ENCODE assay signal across 9 cellular contexts in genomic region chr10:8416192-8416701, GRCh38.
DNase-seq lines count a peak whose midpoint lies in the region; ATAC-seq and TF ChIP-seq lines count a peak whose summit lies in the region.
"Had no signal": no experiment of that assay in that cellular context is flagged by ENCODE, and none has a peak within 500 bp of the region (broad histone marks: within the 10 kb centered on the region; RNA-seq: fewer than 3 reads in every experiment).

No MANE protein-coding gene starts in this region.

- no peaks in the 10 kb centered on the region for H3K36me3 ChIP-seq in heart left ventricle

- peak; percentile 69 for DNase-seq in activated CD8-positive, alpha-beta memory T cell treated with anti-CD3 and anti-CD28 coated beads, Interleukin-2, amount 10 ng/mL, durations not matched to agents 7 days and 5 days
- DNase-seq in activated CD8-positive, alpha-beta memory T cell treated with anti-CD3 and anti-CD28 coated beads for 24 hours: no peak
- peak; percentile 41 for DNase-seq in activated CD4-positive, alpha-beta memory T cell treated with anti-CD3 and anti-CD28 coated beads, Interleukin-2, amount 10 ng/mL, durations not matched to agents 7 days and 5 days
- DNase-seq in stimulated activated CD8-positive, alpha-beta memory T cell treated with anti-CD3 and anti-CD28 coated beads, Interleukin-12 subunit alpha, Interleukin-12 subunit beta, amount 100 ng/mL, for 4 hours (ENCODE audit: low read depth): peak; percentile 3
- no peak for DNase-seq in NCI-H510A treated with DMSO at 0.1 percent for 48 hours (lab: John Stamatoyannopoulos, UW)
- DNase-seq in heart left ventricle: no peak
- DNase-seq in NCI-H446 treated with DMSO at 0.1 percent for 48 hours (lab: John Stamatoyannopoulos, UW): no peak
- DNase-seq: MV-4-11 had no signal

- H3K9me3 Mint-ChIP-seq in activated CD8-positive, alpha-beta memory T cell treated with anti-CD3 and anti-CD28 coated beads, Interleukin-2, amount 10 ng/mL, durations not matched to agents 7 days and 5 days (ENCODE audit: low read depth): peaks cover 3% of the 10 kb centered on the region
- peaks cover 7% of the 10 kb centered on the region for H3K9me3 Mint-ChIP-seq in activated CD4-positive, alpha-beta memory T cell treated with anti-CD3 and anti-CD28 coated beads, Interleukin-2, amount 10 ng/mL, durations not matched to agents 7 days and 5 days

- peak; percentile 90 for ATAC-seq in activated CD8-positive, alpha-beta memory T cell treated with anti-CD3 and anti-CD28 coated beads, Interleukin-2, amount 10 ng/mL, durations not matched to agents 7 days and 5 days
- ATAC-seq in HG03095 (IDR thresholded peaks at IDR 0.05; ENCODE audit: unreplicated experiment) (peak; percentile 46), heart left ventricle (no peak)

- peaks cover 0 to 6% (median 0%) of the 10 kb centered on the region in 12 donors for H3K9me3 ChIP-seq in heart left ventricle

- TF ChIP-seq POLR2A in heart left ventricle (IDR thresholded peaks at IDR 0.05): no peak

- no peak overlapping the region for H3K27ac ChIP-seq in heart left ventricle

- POLR2A ChIA-PET in activated CD4-positive, alpha-beta memory T cell treated with anti-CD3 and anti-CD28 coated beads, Interleukin-2, amount 10 ng/mL, durations not matched to agents 7 days and 5 days (lab: Charles Lee): interaction anchor here (0.6 to 2.4 kb wide), 15 partner anchors 9 to 458 kb away, joined by 3 to 27 read pairs (median 3); partner anchors contain the start of gene GATA3

- no peak for TF ChIP-seq CTCF in heart left ventricle (IDR thresholded peaks at IDR 0.05)

- H3K27ac Mint-ChIP-seq in activated CD8-positive, alpha-beta memory T cell treated with anti-CD3 and anti-CD28 coated beads, Interleukin-2, amount 10 ng/mL, durations not matched to agents 7 days and 5 days: peak overlapping the region; percentile 89
- H3K27ac Mint-ChIP-seq in activated CD4-positive, alpha-beta memory T cell treated with anti-CD3 and anti-CD28 coated beads, Interleukin-2, amount 10 ng/mL, durations not matched to agents 7 days and 5 days: peak overlapping the region; percentile 73

- no peak overlapping the region for H3K4me3 ChIP-seq in heart left ventricle

- peak overlapping the region; percentile 8 for H3K4me3 Mint-ChIP-seq in activated CD8-positive, alpha-beta memory T cell treated with anti-CD3 and anti-CD28 coated beads, Interleukin-2, amount 10 ng/mL, durations not matched to agents 7 days and 5 days
- peak overlapping the region; percentile 13 for H3K4me3 Mint-ChIP-seq in activated CD4-positive, alpha-beta memory T cell treated with anti-CD3 and anti-CD28 coated beads, Interleukin-2, amount 10 ng/mL, durations not matched to agents 7 days and 5 days

- no peaks in the 10 kb centered on the region for H3K4me1 ChIP-seq in heart left ventricle

- CTCF ChIA-PET in activated CD8-positive, alpha-beta memory T cell treated with anti-CD3 and anti-CD28 coated beads, Interleukin-2, amount 10 ng/mL, durations not matched to agents 7 days and 5 days (lab: Charles Lee): interaction anchor here (0.7 to 3.4 kb wide), 8 partner anchors 9 to 355 kb away, joined by 3 to 25 read pairs (median 4); no protein-coding TSS in a partner anchor
- CTCF ChIA-PET in activated CD4-positive, alpha-beta memory T cell treated with anti-CD3 and anti-CD28 coated beads, Interleukin-2, amount 10 ng/mL, durations not matched to agents 7 days and 5 days (lab: Charles Lee): interaction anchor here (1.2 to 1.6 kb wide), 2 partner anchors 12 to 53 kb away, joined by 4 read pairs; no protein-coding TSS in a partner anchor

- no peaks in the 10 kb centered on the region for H3K27me3 Mint-ChIP-seq in activated CD8-positive, alpha-beta memory T cell treated with anti-CD3 and anti-CD28 coated beads, Interleukin-2, amount 10 ng/mL, durations not matched to agents 7 days and 5 days
- no peaks in the 10 kb centered on the region for H3K27me3 Mint-ChIP-seq in activated CD4-positive, alpha-beta memory T cell treated with anti-CD3 and anti-CD28 coated beads, Interleukin-2, amount 10 ng/mL, durations not matched to agents 7 days and 5 days

- H3K27me3 ChIP-seq in heart left ventricle: peaks cover 0 to 5% (median 0%) of the 10 kb centered on the region in 9 donors

- intact Hi-C loops in heart left ventricle (cut with DNase I): no loop called here

- peaks cover 10% of the 10 kb centered on the region for H3K36me3 Mint-ChIP-seq in activated CD8-positive, alpha-beta memory T cell treated with anti-CD3 and anti-CD28 coated beads, Interleukin-2, amount 10 ng/mL, durations not matched to agents 7 days and 5 days
- H3K36me3 Mint-ChIP-seq in activated CD4-positive, alpha-beta memory T cell treated with anti-CD3 and anti-CD28 coated beads, Interleukin-2, amount 10 ng/mL, durations not matched to agents 7 days and 5 days (ENCODE audit: low read depth): peaks cover 6% of the 10 kb centered on the region

- 34 to 48% (median 41%) methylated on average over 8 of the region's 8 CpGs for WGBS in heart left ventricle, 4 donors

- peaks cover 48% of the 10 kb centered on the region for H3K4me1 Mint-ChIP-seq in activated CD8-positive, alpha-beta memory T cell treated with anti-CD3 and anti-CD28 coated beads, Interleukin-2, amount 10 ng/mL, durations not matched to agents 7 days and 5 days
- peaks cover 44% of the 10 kb centered on the region for H3K4me1 Mint-ChIP-seq in activated CD4-positive, alpha-beta memory T cell treated with anti-CD3 and anti-CD28 coated beads, Interleukin-2, amount 10 ng/mL, durations not matched to agents 7 days and 5 days

Comparison
In these comparisons a context has a peak if more than half of its experiments do, and no peak if none do; other contexts are left out.
1. DNase-seq: peak in activated CD8-positive, alpha-beta memory T cell treated with anti-CD3 and anti-CD28 coated beads, Interleukin-2, amount 10 ng/mL, durations not matched to agents 7 days and 5 days (single experiment), activated CD4-positive, alpha-beta memory T cell treated with anti-CD3 and anti-CD28 coated beads, Interleukin-2, amount 10 ng/mL, durations not matched to agents 7 days and 5 days (single experiment) and stimulated activated CD8-positive, alpha-beta memory T cell treated with anti-CD3 and anti-CD28 coated beads, Interleukin-12 subunit alpha, Interleukin-12 subunit beta, amount 100 ng/mL, for 4 hours (single experiment); none in activated CD8-positive, alpha-beta memory T cell treated with anti-CD3 and anti-CD28 coated beads for 24 hours (single experiment), NCI-H510A treated with DMSO at 0.1 percent for 48 hours (single experiment), heart left ventricle (0 of 5) and NCI-H446 treated with DMSO at 0.1 percent for 48 hours (single experiment).
2. ATAC-seq: peak in activated CD8-positive, alpha-beta memory T cell treated with anti-CD3 and anti-CD28 coated beads, Interleukin-2, amount 10 ng/mL, durations not matched to agents 7 days and 5 days (single experiment) and HG03095 (single experiment); none in heart left ventricle (0 of 4).